In genomic region chr2:60885683-60886082, GRCh38 we compare ENCODE assay signal across 11 cellular contexts. TPM values are rescaled to one million over a fixed set of nuclear protein-coding genes. Genes with fewer than 3 reads are reported as not detected.
A peak's percentile ranks its signal among the peaks of the same experiment; 100 is the strongest.
DNase-seq lines count a peak whose midpoint lies in the region; ATAC-seq, FAIRE-seq and TF ChIP-seq lines count a peak whose summit lies in the region.
"Had no signal": no experiment of that assay in that cellular context is flagged by ENCODE, and none has a peak within 500 bp of the region (broad histone marks: within the 10 kb centered on the region; RNA-seq: fewer than 3 reads in every experiment).

No MANE protein-coding gene starts in this region.

- no peaks in the 10 kb centered on the region for H3K27me3 ChIP-seq in breast epithelium
- H3K27me3 ChIP-seq in HepG2 (ENCODE audit: control insufficient read depth in 1 of 2, insufficient read depth in 2 of 2, low read length in 2 of 2) = no peaks in the 10 kb centered on the region; a peak in 1 of 5 replicates
- H3K27me3 ChIP-seq: brain microvascular endothelial cell had no signal

- H3K4me1 Mint-ChIP-seq in MCF 10A (ENCODE audit: insufficient read depth, unreplicated experiment) = peaks cover 34% of the 10 kb centered on the region
- H3K4me1 Mint-ChIP-seq in T-helper 17 cell = peaks cover 45% of the 10 kb centered on the region
- peaks cover 34% of the 10 kb centered on the region for H3K4me1 Mint-ChIP-seq in endothelial cell (ENCODE audit: unreplicated experiment)

- H3K27ac ChIP-seq in breast epithelium = peak overlapping the region in 1 of 2 donors; percentile 99
- H3K27ac ChIP-seq in HepG2 (ENCODE audit: extremely low read length, insufficient read depth, low read length) = peak overlapping the region; percentile 12
- H3K27ac ChIP-seq in caudate nucleus (ENCODE audit: low read depth, low read length) = no peak overlapping the region
- H3K27ac ChIP-seq: brain microvascular endothelial cell had no signal

- TF ChIP-seq POLR2A in breast epithelium (IDR thresholded peaks at IDR 0.05) = no peak
- no peak for TF ChIP-seq POLR2A in HepG2 (IDR thresholded peaks at IDR 0.05; ENCODE audit: insufficient read depth in 1 of 2, low read depth in 2 of 2, low read length in 2 of 2)

- H3K4me3 Mint-ChIP-seq in MCF 10A (ENCODE audit: unreplicated experiment) = peak overlapping the region; percentile 83
- H3K4me3 Mint-ChIP-seq in T-helper 17 cell = peak overlapping the region; percentile 81
- H3K4me3 Mint-ChIP-seq in endothelial cell (ENCODE audit: unreplicated experiment) = no peak overlapping the region
- H3K4me3 Mint-ChIP-seq: WTC11 had no signal

- no TSS peak for BruUV-seq in MCF 10A (replicated peaks; lab: Mats Ljungman, UMichigan)
- BruUV-seq in HepG2 (replicated peaks; lab: Mats Ljungman, UMichigan) = no TSS peak

- ATAC-seq in T-helper 17 cell (no peak), HepG2 (peak; percentile 57), GM19395 (IDR thresholded peaks at IDR 0.05; ENCODE audit: unreplicated experiment) (no peak)
- ATAC-seq: WTC11 had no signal

- peaks cover 5% of the 10 kb centered on the region for H4K20me1 ChIP-seq in HepG2 (ENCODE audit: insufficient read depth, low read length)

- H3K36me3 ChIP-seq in breast epithelium (no peaks in the 10 kb centered on the region), HepG2 (replicated peaks in 1 of 2; ENCODE audit: control insufficient read depth in 1 of 2, insufficient read depth in 2 of 2, low read length in 2 of 2) (no peaks in the 10 kb centered on the region)
- H3K36me3 ChIP-seq: brain microvascular endothelial cell had no signal

- DNase-seq in MCF 10A (ENCODE audit: unreplicated experiment) = no peak
- no peak for DNase-seq in breast epithelium (ENCODE audit: low spot score in 2 of 2)
- no peak for DNase-seq in T-helper 17 cell
- DNase-seq in HepG2 (ENCODE audit: low spot score) = peak; percentile 85
- no peak for DNase-seq in NOMO-1 (lab: John Stamatoyannopoulos, UW; ENCODE audit: unreplicated experiment in 2 of 2)
- DNase-seq in caudate nucleus (lab: John Stamatoyannopoulos, UW) = no peak
- no peak for DNase-seq in endothelial cell (ENCODE audit: low spot score)
- DNase-seq: brain microvascular endothelial cell had no signal

- H3K4me3 ChIP-seq in breast epithelium (peak overlapping the region in 1 of 3 donors; percentile 9), HepG2 (replicated peaks in 1 of 3; ENCODE audit: insufficient read depth in 1 of 3, low read depth in 2 of 3, low read length in 3 of 3) (peak overlapping the region in 2 of 3 experiments; percentile 3 to 32; a peak in 3 of 6 replicates)

- TF ChIP-seq CTCF in MCF 10A (IDR thresholded peaks at IDR 0.05; ENCODE audit: unreplicated experiment) (no peak), breast epithelium (IDR thresholded peaks at IDR 0.05) (no peak), HepG2 (CRISPR knock-in tag; IDR thresholded peaks at IDR 0.05) (no peak), endothelial cell (IDR thresholded peaks at IDR 0.05; ENCODE audit: unreplicated experiment) (no peak)

- H3K79me2 ChIP-seq in HepG2 (ENCODE audit: insufficient read depth, low read length) = peaks cover 54% of the 10 kb centered on the region

- no peaks in the 10 kb centered on the region for H3K27me3 Mint-ChIP-seq in MCF 10A (ENCODE audit: insufficient read depth, unreplicated experiment)
- no peaks in the 10 kb centered on the region for H3K27me3 Mint-ChIP-seq in T-helper 17 cell
- peaks cover 4% of the 10 kb centered on the region for H3K27me3 Mint-ChIP-seq in endothelial cell (ENCODE audit: unreplicated experiment)

- in situ Hi-C loops in HepG2 (cut with HindIII; ENCODE audit: extremely low pct_ligation_motif_present, low pct_unique_long_range_greater_than_20kb) = no loop called here

- FAIRE-seq in HepG2 (lab: Jason Lieb, UNC) = peak; percentile 75

- peak overlapping the region; percentile 96 for H3K27ac Mint-ChIP-seq in MCF 10A (ENCODE audit: low read depth, unreplicated experiment)
- peak overlapping the region; percentile 98 for H3K27ac Mint-ChIP-seq in T-helper 17 cell
- no peak overlapping the region for H3K27ac Mint-ChIP-seq in endothelial cell (ENCODE audit: unreplicated experiment)
- H3K27ac Mint-ChIP-seq: WTC11 had no signal

- WGBS in HepG2 (ENCODE audit: low lambda C conversion rate) = 5% methylated on average over 2 of the region's 2 CpGs

- H2AFZ ChIP-seq in HepG2 (ENCODE audit: low read length) = no peak overlapping the region

- H3K4me1 ChIP-seq in breast epithelium (no peaks in the 10 kb centered on the region), HepG2 (ENCODE audit: insufficient read depth, low read length) (peaks cover 31% of the 10 kb centered on the region)

- TF ChIP-seq RAD21 in HepG2 (CRISPR knock-in tag; IDR thresholded peaks at IDR 0.05) = no peak

- peak overlapping the region; percentile 73 for H3K4me2 ChIP-seq in HepG2 (ENCODE audit: low read depth, low read length)

- H3K9me3 Mint-ChIP-seq in MCF 10A (ENCODE audit: unreplicated experiment) = no peaks in the 10 kb centered on the region
- H3K9me3 Mint-ChIP-seq in endothelial cell (ENCODE audit: unreplicated experiment) = no peaks in the 10 kb centered on the region
- H3K9me3 Mint-ChIP-seq: WTC11 had no signal

- POLR2A ChIA-PET in MCF 10A (lab: Yijun Ruan, JAX) = interaction anchor here (0.6 to 8.6 kb wide), 11 partner anchors 13 to 131 kb away, joined by 3 to 135 read pairs (median 4); partner anchors contain the start of genes PAPOLG, PEX13 and PUS10
- POLR2A ChIA-PET in HepG2 (lab: Yijun Ruan, JAX) = interaction anchor here (0.9 kb wide), 1 partner anchor 291 kb away, joined by 3 read pairs; no protein-coding TSS in a partner anchor

- peak overlapping the region; percentile 20 for H3K9ac ChIP-seq in HepG2 (ENCODE audit: insufficient read depth, low read depth, low read length)

- intact Hi-C loops in MCF 10A (cut with micrococcal nuclease) (no loop called here), breast epithelium (cut with DNase I; ENCODE audit: low total_unique reads) (no loop called here), HepG2 (cut with micrococcal nuclease; ENCODE audit: unreplicated experiment) (no loop called here)

- peaks cover 6% of the 10 kb centered on the region for H3K36me3 Mint-ChIP-seq in MCF 10A (ENCODE audit: insufficient read depth, unreplicated experiment)
- peaks cover 4% of the 10 kb centered on the region for H3K36me3 Mint-ChIP-seq in T-helper 17 cell (ENCODE audit: low read depth)
- peaks cover 2% of the 10 kb centered on the region for H3K36me3 Mint-ChIP-seq in endothelial cell (ENCODE audit: low read depth, unreplicated experiment)
- H3K36me3 Mint-ChIP-seq: WTC11 had no signal

- TF ChIP-seq EP300 in HepG2 (IDR thresholded peaks at IDR 0.05; ENCODE audit: low read depth in 2 of 2, low read length in 2 of 2) (peak in 1 of 2 experiments; percentile 72; a peak in 1 of 4 replicates), HepG2 (CRISPR knock-in tag; IDR thresholded peaks at IDR 0.05; ENCODE audit: borderline replicate concordance) (no peak)

- H3K9me3 ChIP-seq in breast epithelium (no peaks in the 10 kb centered on the region), T-helper 17 cell (ENCODE audit: control insufficient read depth, low read length, poor library complexity, severe bottlenecking) (no peaks in the 10 kb centered on the region), HepG2 (ENCODE audit: low read length) (no peaks in the 10 kb centered on the region)
- H3K9me3 ChIP-seq: Caco-2 had no signal

- CTCF ChIA-PET in MCF 10A (lab: Yijun Ruan, JAX) = interaction anchor here (0.6 to 1.2 kb wide), 2 partner anchors 21 to 116 kb away, joined by 3 to 4 read pairs; no protein-coding TSS in a partner anchor
- CTCF ChIA-PET in HepG2 (lab: Yijun Ruan, JAX; ENCODE audit: low intra/inter-chr PET ratio, low total read pairs) = no interaction called here

TF ChIP-seq in HepG2, 621 proteins besides CTCF, POLR2A, EP300 and RAD21 (continues in another document):
- TF ChIP-seq POGZ (CRISPR knock-in tag; IDR thresholded peaks at IDR 0.05) (no peak), ZFX (CRISPR knock-in tag; IDR thresholded peaks at IDR 0.05; ENCODE audit: low read depth) (no peak), TCF7 (IDR thresholded peaks at IDR 0.05; ENCODE audit: low read depth) (peak; percentile 63)

RNA-seq across cellular contexts. Expression of gene REL, which starts 4.3 kb away (rescaled TPM):
- total RNA-seq in MCF 10A (2022) = 11.3 and 12.6 TPM in 2 replicates
- total RNA-seq in breast epithelium = 10 to 100 TPM; 17.0 to 49.0 (median 21.1) TPM
- 10 to 100 TPM; 90.9 to 96.2 TPM for total RNA-seq in T-helper 17 cell
- 7.0 and 9.7 TPM in 2 replicates for total RNA-seq in HepG2 (2016; rRNA removed; fragmentation: Illumina TruSeq; extraction: Trizol)
- total RNA-seq in HepG2 (2016; cell fraction: cytosol; rRNA removed; fragmentation: Illumina TruSeq; extraction: Trizol; ENCODE audit: low read depth) = 4.0 and 4.1 TPM in 2 replicates
- 6.0 and 9.9 TPM in 2 replicates for total RNA-seq in HepG2 (2016; cell fraction: insoluble cytoplasmic fraction; rRNA removed; fragmentation: Illumina TruSeq; extraction: Trizol)
- 4.8 and 5.3 TPM in 2 replicates for total RNA-seq in HepG2 (2016; cell fraction: membrane; rRNA removed; fragmentation: Illumina TruSeq; extraction: Trizol)
- 10.1 and 10.2 TPM in 2 replicates for total RNA-seq in HepG2 (2016; cell fraction: nucleus; rRNA removed; fragmentation: Illumina TruSeq; extraction: Trizol)
- polyA plus RNA-seq in HepG2 (2011; rRNA removed) = 3.0 and 3.7 TPM in 2 replicates
- 1.8 and 2.5 TPM in 2 replicates for polyA plus RNA-seq in HepG2 (2011; cell fraction: cytosol; rRNA removed)
- polyA plus RNA-seq in HepG2 (2011; cell fraction: nucleus; rRNA removed) = 2.2 and 3.7 TPM in 2 replicates
- 3.0 and 4.4 TPM in 2 replicates for polyA plus RNA-seq in HepG2 (2012)
- 0.14 and 0.18 TPM in 2 replicates for polyA plus RNA-seq in HepG2 (2016; cell fraction: cytosol; fragmentation: Illumina TruSeq; extraction: Trizol; ENCODE audit: low read depth)
- 3.3 and 4.0 TPM in 2 replicates for polyA plus RNA-seq in HepG2 (2016; cell fraction: insoluble cytoplasmic fraction; fragmentation: Illumina TruSeq; extraction: Trizol; ENCODE audit: low read depth)
- 0.37 and 0.39 TPM in 2 replicates for polyA plus RNA-seq in HepG2 (2016; cell fraction: membrane; fragmentation: Illumina TruSeq; extraction: Trizol; ENCODE audit: low read depth)
- polyA plus RNA-seq in HepG2 (2016; cell fraction: nucleus; fragmentation: Illumina TruSeq; extraction: Trizol; ENCODE audit: insufficient read depth, low read depth) = 4.8 and 5.2 TPM in 2 replicates
- polyA minus RNA-seq in HepG2 (2011; rRNA and poly(A)+ RNA removed; ENCODE audit: low replicate concordance) = 5.6 and 13.3 TPM in 2 replicates
- polyA minus RNA-seq in HepG2 (2011; cell fraction: cytosol; rRNA and poly(A)+ RNA removed) = 5.3 and 6.4 TPM in 2 replicates
- 15.6 and 15.7 TPM in 2 replicates for polyA minus RNA-seq in HepG2 (2011; cell fraction: nucleus; rRNA and poly(A)+ RNA removed)
- total RNA-seq in endothelial cell (ENCODE audit: unreplicated experiment) = 16.4 TPM
